17 cellular contexts compared by ENCODE assay signal in genomic region chr1:188070848-188071247, GRCh38.
DNase-seq lines count a peak whose midpoint lies in the region; ATAC-seq and TF ChIP-seq lines count a peak whose summit lies in the region.
"Had no signal": no experiment of that assay in that cellular context is flagged by ENCODE, and none has a peak within 500 bp of the region (broad histone marks: within the 10 kb centered on the region; RNA-seq: fewer than 3 reads in every experiment).

No MANE protein-coding gene starts in this region.

- POLR2A ChIA-PET in CD4-positive, alpha-beta T cell (lab: Charles Lee): no interaction called here

- peaks cover 16% of the 10 kb centered on the region for H3K9me3 Mint-ChIP-seq in CD4-positive, alpha-beta T cell

- H3K27me3 ChIP-seq in CD4-positive, alpha-beta T cell (ENCODE audit: control insufficient read depth, insufficient read depth, low read length): no peaks in the 10 kb centered on the region

- peak; percentile 21; the same call in 1 of the 2 replicates for TF ChIP-seq CTCF in C4-2B (conservative IDR thresholded peaks at IDR 0.05)
- TF ChIP-seq CTCF in CD4-positive, alpha-beta T cell (IDR thresholded peaks at IDR 0.05): no peak

- no peak for ATAC-seq in HG02852 (IDR thresholded peaks at IDR 0.05; ENCODE audit: unreplicated experiment)
- ATAC-seq in CD4-positive, alpha-beta T cell (ENCODE audit: poor library complexity): no peak
- ATAC-seq: CD8-positive, alpha-beta T cell; PC-3; T-helper 17 cell had no signal

- intact Hi-C loops in CD4-positive, alpha-beta T cell (cut with DNase I, micrococcal nuclease): no loop called here

- DNase-seq in HT-29 (ENCODE audit: low spot score) (peak; percentile 6), OCI-M1 (lab: John Stamatoyannopoulos, UW) (peak; percentile 46), iPS DF 4.7 (ENCODE audit: extremely low read depth, low spot score) (peak; percentile 30), T1000 (lab: John Stamatoyannopoulos, UW) (no peak), NCI-H1436 (lab: John Stamatoyannopoulos, UW) (no peak)
- DNase-seq in CD4-positive, alpha-beta T cell: no peak
- DNase-seq: CD8-positive, alpha-beta T cell; NCI-H1436 treated with DMSO at 0.1 percent for 48 hours; NCI-H2081; NCI-H2227 treated with DMSO at 0.1 percent for 48 hours; NCI-H524 treated with DMSO at 0.1 percent for 48 hours; NK-92 treated with Interleukin-12 subunit alpha and Interleukin-12 subunit beta, amount 100 ng/mL, for 24 hours; PC-3; T-helper 17 cell had no signal

- CTCF ChIA-PET in CD4-positive, alpha-beta T cell (lab: Charles Lee): no interaction called here

- H3K4me1 Mint-ChIP-seq in CD4-positive, alpha-beta T cell (ENCODE audit: low read depth): no peaks in the 10 kb centered on the region
- H3K4me1 Mint-ChIP-seq: T-helper 17 cell had no signal

- no peak overlapping the region for H3K4me3 Mint-ChIP-seq in CD4-positive, alpha-beta T cell
- H3K4me3 Mint-ChIP-seq: CD8-positive, alpha-beta T cell; T-helper 17 cell had no signal

- H3K36me3 Mint-ChIP-seq in CD4-positive, alpha-beta T cell (ENCODE audit: low read depth): no peaks in the 10 kb centered on the region
- H3K36me3 Mint-ChIP-seq: CD8-positive, alpha-beta T cell had no signal

- no peaks in the 10 kb centered on the region for H3K27me3 Mint-ChIP-seq in CD4-positive, alpha-beta T cell
- H3K27me3 Mint-ChIP-seq: T-helper 17 cell had no signal

- no peak overlapping the region for H3K27ac Mint-ChIP-seq in CD4-positive, alpha-beta T cell
- H3K27ac Mint-ChIP-seq: CD8-positive, alpha-beta T cell; T-helper 17 cell had no signal

- no peak overlapping the region for H3K27ac ChIP-seq in C4-2B
- no peak overlapping the region for H3K27ac ChIP-seq in CD4-positive, alpha-beta T cell (ENCODE audit: low read depth, low read length)
- H3K27ac ChIP-seq: HL-60 had no signal

- H3K9me3 ChIP-seq in CD4-positive, alpha-beta T cell (ENCODE audit: control insufficient read depth, low read length): peaks cover 6% of the 10 kb centered on the region

Comparison
In these comparisons a context has a peak if more than half of its experiments do, and no peak if none do; other contexts are left out.
1. DNase-seq: peak in HT-29 (single experiment), OCI-M1 (single experiment) and iPS DF 4.7 (single experiment); none in T1000 (single experiment), NCI-H1436 (single experiment) and CD4-positive, alpha-beta T cell (0 of 10).